In the genomic region with DNA sequence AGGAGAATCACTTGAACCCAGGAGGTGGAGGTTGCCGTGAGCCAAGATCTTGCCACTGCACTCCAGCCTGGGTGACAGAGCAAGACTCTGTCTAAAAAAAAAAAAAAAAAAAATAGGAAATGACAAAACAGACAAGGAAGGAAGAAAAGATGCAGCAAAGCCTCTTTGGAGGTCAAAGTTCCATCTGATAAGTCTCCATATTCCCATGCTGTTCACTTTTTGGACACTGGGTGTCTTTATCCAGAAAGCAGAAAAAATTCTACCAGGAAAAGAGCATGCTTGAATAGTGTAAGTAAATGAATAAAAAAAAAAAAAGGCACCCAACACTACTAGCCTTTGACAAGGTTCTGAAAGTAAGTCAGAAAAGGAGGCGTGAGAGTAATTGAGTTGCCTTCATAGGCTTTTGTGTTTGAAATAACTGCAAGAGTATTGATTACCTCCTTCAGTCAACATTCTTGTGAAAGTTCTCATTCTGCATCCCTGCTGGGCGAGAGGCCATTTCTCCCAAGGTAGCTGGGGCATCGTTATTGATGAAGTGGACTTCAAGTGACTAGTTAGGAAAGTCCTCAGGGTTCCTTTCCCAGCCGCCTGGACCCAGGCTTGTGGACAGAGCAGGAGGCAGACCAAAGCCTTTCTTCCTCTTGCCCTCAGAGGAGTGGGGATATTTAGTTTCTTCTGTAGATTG, we compare ENCODE assay signal across 9 cellular contexts.
DNase-seq lines count a peak whose midpoint lies in the region; ATAC-seq and TF ChIP-seq lines count a peak whose summit lies in the region.
"Had no signal": no experiment of that assay in that cellular context is flagged by ENCODE, and none has a peak within 500 bp of the region (broad histone marks: within the 10 kb centered on the region; RNA-seq: fewer than 3 reads in every experiment).

No MANE protein-coding gene starts in this region.

- no peak for DNase-seq in left ventricle myocardium inferior
- DNase-seq in left ventricle myocardium superior = no peak
- peak; percentile 31 for DNase-seq in iris pigment epithelial cell (ENCODE audit: low read depth)
- DNase-seq in Ammon's horn (ENCODE audit: low spot score) = no peak
- DNase-seq in activated CD4-positive, CD25-positive, alpha-beta regulatory T cell (lab: John Stamatoyannopoulos, UW) = no peak
- DNase-seq in activated CD4-positive, alpha-beta T cell treated with anti-CD3 and anti-CD28 coated beads, Interleukin-2, amount 50 U/mL, for 48 hours = no peak
- no peak for DNase-seq in activated T-cell treated with anti-CD3 and anti-CD28 coated beads for 4 hours

- ATAC-seq in left ventricle myocardium superior (no peak), SK-N-SH treated with all-trans-retinoic acid at 6 μM for 48 hours (peak; percentile 70)

- peaks cover 4% of the 10 kb centered on the region for H3K4me1 ChIP-seq in left ventricle myocardium inferior

- no peak overlapping the region for H3K27ac ChIP-seq in left ventricle myocardium inferior (replicated peaks)
- H3K27ac ChIP-seq: PC-9 had no signal

- intact Hi-C loops in left ventricle myocardium inferior (cut with micrococcal nuclease) = no loop called here
- intact Hi-C loops in left ventricle myocardium superior (cut with micrococcal nuclease) = no loop called here

- no peaks in the 10 kb centered on the region for H3K36me3 ChIP-seq in left ventricle myocardium inferior

- peak; percentile 11 for TF ChIP-seq CTCF in left ventricle myocardium inferior (IDR thresholded peaks at IDR 0.05; ENCODE audit: borderline replicate concordance)

- H3K9me3 ChIP-seq in left ventricle myocardium inferior (replicated peaks) = no peaks in the 10 kb centered on the region

- no peak overlapping the region for H3K4me3 ChIP-seq in left ventricle myocardium inferior
- H3K4me3 ChIP-seq: PC-9 had no signal

- no peaks in the 10 kb centered on the region for H3K27me3 ChIP-seq in left ventricle myocardium inferior (ENCODE audit: low read depth)

TF ChIP-seq in SK-N-SH treated with all-trans-retinoic acid at 6 μM for 48 hours, 23 proteins besides CTCF, POLR2A, EP300 and RAD21:
- no peak for TF ChIP-seq ZFP3 (CRISPR knock-in tag; IDR thresholded peaks at IDR 0.05)
- no peak for TF ChIP-seq ESRRG (CRISPR knock-in tag; IDR thresholded peaks at IDR 0.05)
- TF ChIP-seq ZFP30 (CRISPR knock-in tag; IDR thresholded peaks at IDR 0.05) = no peak
- no peak for TF ChIP-seq PPARA (CRISPR knock-in tag; IDR thresholded peaks at IDR 0.05; ENCODE audit: borderline replicate concordance)
- no peak for TF ChIP-seq TSHZ2 (CRISPR knock-in tag; IDR thresholded peaks at IDR 0.05)
- TF ChIP-seq TCF4 (CRISPR knock-in tag; IDR thresholded peaks at IDR 0.05; ENCODE audit: borderline replicate concordance) = no peak
- no peak for TF ChIP-seq POU6F1 (CRISPR knock-in tag; IDR thresholded peaks at IDR 0.05; ENCODE audit: borderline replicate concordance, low read depth)
- no peak for TF ChIP-seq BACH2 (CRISPR knock-in tag; IDR thresholded peaks at IDR 0.05; ENCODE audit: borderline replicate concordance)
